Comparison of ENCODE assay signal across 8 cellular contexts in genomic region chr9:125749287-125749935, GRCh38. TPM values are rescaled to one million over a fixed set of nuclear protein-coding genes. Genes with fewer than 3 reads are reported as not detected.
A peak's percentile ranks its signal among the peaks of the same experiment; 100 is the strongest.
DNase-seq lines count a peak whose midpoint lies in the region; ATAC-seq and TF ChIP-seq lines count a peak whose summit lies in the region.

No MANE protein-coding gene starts in this region.

- H3K36me3 Mint-ChIP-seq in type B pancreatic cell = peaks cover 3% of the 10 kb centered on the region

- H3K27me3 ChIP-seq in cardiac muscle cell (no peaks in the 10 kb centered on the region), adipocyte (replicated peaks; ENCODE audit: control insufficient read depth, insufficient read depth, low read length) (no peaks in the 10 kb centered on the region), right lobe of liver (no peaks in the 10 kb centered on the region)

- TF ChIP-seq CTCF in cardiac muscle cell (IDR thresholded peaks at IDR 0.05; ENCODE audit: low read depth, low read length) (no peak), right lobe of liver (IDR thresholded peaks at IDR 0.05) (no peak), type B pancreatic cell (conservative IDR thresholded peaks at IDR 0.05) (no peak), lower leg skin (IDR thresholded peaks at IDR 0.05) (no peak)

- no peaks in the 10 kb centered on the region for H3K36me3 ChIP-seq in cardiac muscle cell
- no peaks in the 10 kb centered on the region for H3K36me3 ChIP-seq in adipocyte (ENCODE audit: control insufficient read depth, insufficient read depth, low read length, severe bottlenecking)
- no peaks in the 10 kb centered on the region for H3K36me3 ChIP-seq in right lobe of liver

- H3K4me3 ChIP-seq in cardiac muscle cell = peak overlapping the region; percentile 67
- H3K4me3 ChIP-seq in adipocyte (ENCODE audit: low read length) = peak overlapping the region; percentile 97
- H3K4me3 ChIP-seq in right lobe of liver = peak overlapping the region in 1 of 3 donors; percentile 79
- no peak overlapping the region for H3K4me3 ChIP-seq in lower leg skin (ENCODE audit: low read depth, poor library complexity, severe bottlenecking)

- H3K4me1 Mint-ChIP-seq in type B pancreatic cell (ENCODE audit: unreplicated experiment) = peaks cover 50% of the 10 kb centered on the region

- intact Hi-C loops in cardiac septum (cut with DNase I) (loop anchor here (10.0 kb wide), 1 partner anchor 475 kb away; no protein-coding TSS in a partner anchor), right lobe of liver (cut with DNase I) (no loop called here), lower leg skin (cut with DNase I; ENCODE audit: low total_unique reads) (no loop called here)

- peak overlapping the region; percentile 69 for H3K27ac ChIP-seq in cardiac muscle cell
- peak overlapping the region; percentile 25 to 68 (median 33) for H3K27ac ChIP-seq in right lobe of liver

- no peaks in the 10 kb centered on the region for H3K9me3 ChIP-seq in cardiac muscle cell (ENCODE audit: low read depth)
- H3K9me3 ChIP-seq in adipocyte (ENCODE audit: control insufficient read depth, low read length) = no peaks in the 10 kb centered on the region
- H3K9me3 ChIP-seq in right lobe of liver = no peaks in the 10 kb centered on the region

- H3K9me3 Mint-ChIP-seq in type B pancreatic cell = no peaks in the 10 kb centered on the region

- TF ChIP-seq POLR2A in right lobe of liver (IDR thresholded peaks at IDR 0.05) (no peak), lower leg skin (IDR thresholded peaks at IDR 0.05) (no peak)

- H3K27ac Mint-ChIP-seq in type B pancreatic cell = peak overlapping the region; percentile 91

- peak overlapping the region; percentile 91 for H3K9ac ChIP-seq in adipocyte (ENCODE audit: low read length)

- peak overlapping the region; percentile 90 for H3K4me3 Mint-ChIP-seq in type B pancreatic cell

- WGBS in right lobe of liver (ENCODE audit: insufficient coverage, low coverage, low lambda C conversion rate, missing lambda C conversion rate) = 21% methylated on average over 4 of the region's 4 CpGs
- 51 to 65% methylated on average over 4 of the region's 4 CpGs for WGBS in lower leg skin, 2 donors

- H3K4me1 ChIP-seq in cardiac muscle cell (ENCODE audit: low read depth) = peaks cover 41% of the 10 kb centered on the region
- peaks cover 35% of the 10 kb centered on the region for H3K4me1 ChIP-seq in adipocyte (ENCODE audit: control insufficient read depth, insufficient read depth, low read length)
- peaks cover 0 to 28% (median 10%) of the 10 kb centered on the region in 4 donors for H3K4me1 ChIP-seq in right lobe of liver

- ATAC-seq in right lobe of liver = no peak
- no peak for ATAC-seq in GM18867 (IDR thresholded peaks at IDR 0.05; ENCODE audit: unreplicated experiment)

- no peak for DNase-seq in cardiac muscle cell (ENCODE audit: low read depth in 1 of 2, low spot score in 1 of 2)
- no peak for DNase-seq in cardiac septum (ENCODE audit: low spot score)
- DNase-seq in adipocyte (ENCODE audit: low read depth) = peak; percentile 15
- no peak for DNase-seq in right lobe of liver
- no peak for DNase-seq in type B pancreatic cell (ENCODE audit: extremely low spot score, unreplicated experiment)
- DNase-seq in lower leg skin (ENCODE audit: low spot score in 2 of 2) = no peak
- DNase-seq in SHP77 treated with DMSO at 0.1 percent for 48 hours (lab: John Stamatoyannopoulos, UW) = no peak

- peaks cover 2% of the 10 kb centered on the region for H3K27me3 Mint-ChIP-seq in type B pancreatic cell

RNA-seq across cellular contexts. Expression of gene PBX3, which starts 2.2 kb away (rescaled TPM):
- total RNA-seq in cardiac muscle cell = 134 and 293 TPM in 2 replicates
- polyA plus RNA-seq in cardiac muscle cell = 133 and 159 TPM in 2 replicates
- 56.2 TPM for total RNA-seq in cardiac septum
- 10 to 100 TPM; 13.0 to 20.2 (median 15.0) TPM for total RNA-seq in right lobe of liver
- 31.1 and 60.9 TPM in 2 replicates for total RNA-seq in type B pancreatic cell (ENCODE audit: low replicate concordance)
- total RNA-seq in lower leg skin = 10 to 100 TPM; 14.1 to 31.1 (median 21.6) TPM

RNA-seq across cellular contexts. Expression of gene MAPKAP1, which starts 42.4 kb away (rescaled TPM):
- total RNA-seq in cardiac muscle cell (85.6 and 103 TPM in 2 replicates), cardiac septum (96.2 TPM), right lobe of liver (10 to 100 TPM; 29.6 to 53.2 (median 48.3) TPM), type B pancreatic cell (ENCODE audit: low replicate concordance) (67.3 and 77.9 TPM in 2 replicates), lower leg skin (10 to 100 TPM; 46.7 to 63.0 (median 57.9) TPM)
- 66.7 TPM in 2 replicates for polyA plus RNA-seq in cardiac muscle cell
